ENCODE assay signal across 13 cellular contexts in genomic region chr12:1047898-1048660, GRCh38. TPM values are rescaled to one million over a fixed set of nuclear protein-coding genes. Genes with fewer than 3 reads are reported as not detected.
DNase-seq lines count a peak whose midpoint lies in the region; ATAC-seq lines count a peak whose summit lies in the region.
"Had no signal": no experiment of that assay in that cellular context is flagged by ENCODE, and none has a peak within 500 bp of the region (broad histone marks: within the 10 kb centered on the region; RNA-seq: fewer than 3 reads in every experiment).

No MANE protein-coding gene starts in this region.

- H3K27me3 Mint-ChIP-seq in stimulated activated naive B cell treated with anti-CD40 and anti-IgM and Interleukin-4, amounts not matched to agents 10 μg/mL and 1 μg/mL and 100 μg/mL, for 72 hours, result no peaks in the 10 kb centered on the region
- no peaks in the 10 kb centered on the region for H3K27me3 Mint-ChIP-seq in activated CD8-positive, alpha-beta T cell treated with anti-CD3 and anti-CD28 coated beads, Interleukin-2, amount 10 ng/mL, durations not matched to agents 7 days and 5 days (ENCODE audit: low read depth)
- H3K27me3 Mint-ChIP-seq: activated naive CD8-positive, alpha-beta T cell treated with anti-CD3 and anti-CD28 coated beads, Interleukin-2, amount 10 ng/mL, durations not matched to agents 7 days and 5 days had no signal

- intact Hi-C loops in Right ventricle myocardium inferior (cut with DNase I), result no loop called here
- intact Hi-C loops in cardiac septum (cut with DNase I), result no loop called here

- peaks cover 9 to 11% of the 10 kb centered on the region in 2 donors for H3K4me1 Mint-ChIP-seq in stimulated activated naive B cell treated with anti-CD40 and anti-IgM and Interleukin-4, amounts not matched to agents 10 μg/mL and 1 μg/mL and 100 μg/mL, for 72 hours
- peaks cover 5% of the 10 kb centered on the region for H3K4me1 Mint-ChIP-seq in activated CD8-positive, alpha-beta T cell treated with anti-CD3 and anti-CD28 coated beads, Interleukin-2, amount 10 ng/mL, durations not matched to agents 7 days and 5 days (ENCODE audit: low read depth)

- no peak overlapping the region for H3K4me3 Mint-ChIP-seq in stimulated activated naive B cell treated with anti-CD40 and anti-IgM and Interleukin-4, amounts not matched to agents 10 μg/mL and 1 μg/mL and 100 μg/mL, for 72 hours
- H3K4me3 Mint-ChIP-seq in activated CD8-positive, alpha-beta T cell treated with anti-CD3 and anti-CD28 coated beads, Interleukin-2, amount 10 ng/mL, durations not matched to agents 7 days and 5 days, result no peak overlapping the region
- H3K4me3 Mint-ChIP-seq: activated naive CD8-positive, alpha-beta T cell treated with anti-CD3 and anti-CD28 coated beads, Interleukin-2, amount 10 ng/mL, durations not matched to agents 7 days and 5 days had no signal

- H3K9me3 Mint-ChIP-seq in stimulated activated naive B cell treated with anti-CD40 and anti-IgM and Interleukin-4, amounts not matched to agents 10 μg/mL and 1 μg/mL and 100 μg/mL, for 72 hours, result peaks cover 0 to 2% of the 10 kb centered on the region in 2 donors
- no peaks in the 10 kb centered on the region for H3K9me3 Mint-ChIP-seq in activated CD8-positive, alpha-beta T cell treated with anti-CD3 and anti-CD28 coated beads, Interleukin-2, amount 10 ng/mL, durations not matched to agents 7 days and 5 days (ENCODE audit: insufficient read depth)
- H3K9me3 Mint-ChIP-seq: activated naive CD8-positive, alpha-beta T cell treated with anti-CD3 and anti-CD28 coated beads, Interleukin-2, amount 10 ng/mL, durations not matched to agents 7 days and 5 days had no signal

- no peak for DNase-seq in Right ventricle myocardium inferior (ENCODE audit: missing footprints)
- no peak for DNase-seq in cardiac septum (ENCODE audit: low spot score)
- DNase-seq in NCI-H69 (lab: John Stamatoyannopoulos, UW), result peak; percentile 85
- DNase-seq in epidermal melanocyte (ENCODE audit: insufficient read length, low spot score), result peak; percentile 17
- no peak for DNase-seq in stimulated activated naive B cell treated with anti-CD40 and anti-IgM and Interleukin-4, amounts not matched to agents 10 μg/mL and 1 μg/mL and 100 μg/mL, for 72 hours
- no peak for DNase-seq in cortex of kidney (lab: John Stamatoyannopoulos, UW)
- no peak for DNase-seq in activated CD8-positive, alpha-beta T cell treated with anti-CD3 and anti-CD28 coated beads, Interleukin-2, amount 10 ng/mL, durations not matched to agents 7 days and 5 days
- DNase-seq: activated CD4-positive, alpha-beta T cell treated with anti-CD3 and anti-CD28 coated beads for 48 hours; activated naive CD8-positive, alpha-beta T cell treated with anti-CD3 and anti-CD28 coated beads, Interleukin-2, amount 10 ng/mL, durations not matched to agents 7 days and 5 days; NCI-H1436 treated with DMSO at 0.1 percent for 48 hours; RPMI8226; stimulated activated CD4-positive, alpha-beta T cell treated with anti-CD3 and anti-CD28 coated beads, Interleukin-4, amount 100 ng/mL, for 1 hour had no signal

- ATAC-seq in Right ventricle myocardium inferior (peak; percentile 48), HG02973 (IDR thresholded peaks at IDR 0.05; ENCODE audit: unreplicated experiment) (no peak)
- peak; percentile 45 to 61 for ATAC-seq in stimulated activated naive B cell treated with anti-CD40 and anti-IgM and Interleukin-4, amounts not matched to agents 10 μg/mL and 1 μg/mL and 100 μg/mL, for 72 hours (replicated peaks)
- ATAC-seq in activated CD8-positive, alpha-beta T cell treated with anti-CD3 and anti-CD28 coated beads, Interleukin-2, amount 10 ng/mL, durations not matched to agents 7 days and 5 days, result no peak

- CTCF ChIA-PET in activated CD8-positive, alpha-beta T cell treated with anti-CD3 and anti-CD28 coated beads, Interleukin-2, amount 10 ng/mL, durations not matched to agents 7 days and 5 days (lab: Charles Lee), result no interaction called here

- H3K27ac Mint-ChIP-seq in stimulated activated naive B cell treated with anti-CD40 and anti-IgM and Interleukin-4, amounts not matched to agents 10 μg/mL and 1 μg/mL and 100 μg/mL, for 72 hours, result peak overlapping the region; percentile 70
- no peak overlapping the region for H3K27ac Mint-ChIP-seq in activated CD8-positive, alpha-beta T cell treated with anti-CD3 and anti-CD28 coated beads, Interleukin-2, amount 10 ng/mL, durations not matched to agents 7 days and 5 days
- H3K27ac Mint-ChIP-seq: activated naive CD8-positive, alpha-beta T cell treated with anti-CD3 and anti-CD28 coated beads, Interleukin-2, amount 10 ng/mL, durations not matched to agents 7 days and 5 days had no signal

- peaks cover 3 to 12% of the 10 kb centered on the region in 2 donors for H3K36me3 Mint-ChIP-seq in stimulated activated naive B cell treated with anti-CD40 and anti-IgM and Interleukin-4, amounts not matched to agents 10 μg/mL and 1 μg/mL and 100 μg/mL, for 72 hours
- H3K36me3 Mint-ChIP-seq in activated CD8-positive, alpha-beta T cell treated with anti-CD3 and anti-CD28 coated beads, Interleukin-2, amount 10 ng/mL, durations not matched to agents 7 days and 5 days (ENCODE audit: low read depth), result no peaks in the 10 kb centered on the region

- POLR2A ChIA-PET in activated CD8-positive, alpha-beta T cell treated with anti-CD3 and anti-CD28 coated beads, Interleukin-2, amount 10 ng/mL, durations not matched to agents 7 days and 5 days (lab: Charles Lee), result no interaction called here

RNA-seq across cellular contexts. Expression of gene ERC1, which starts 57.1 kb away (rescaled TPM):
- 43.1 TPM for total RNA-seq in Right ventricle myocardium inferior
- total RNA-seq in cardiac septum, result 56.9 TPM
- 10 to 100 TPM; 25.2 to 32.9 TPM for total RNA-seq in activated CD8-positive, alpha-beta T cell treated with anti-CD3 and anti-CD28 coated beads, Interleukin-2, amount 10 ng/mL, durations not matched to agents 7 days and 5 days

Comparison
In these comparisons a context has a peak if more than half of its experiments do, and no peak if none do; other contexts are left out.
1. ATAC-seq: peak in Right ventricle myocardium inferior (single experiment) and stimulated activated naive B cell treated with anti-CD40 and anti-IgM and Interleukin-4, amounts not matched to agents 10 μg/mL and 1 μg/mL and 100 μg/mL, for 72 hours (2 of 2); none in HG02973 (single experiment) and activated CD8-positive, alpha-beta T cell treated with anti-CD3 and anti-CD28 coated beads, Interleukin-2, amount 10 ng/mL, durations not matched to agents 7 days and 5 days (single experiment).
2. DNase-seq: peak in NCI-H69 (single experiment) and epidermal melanocyte (single experiment); none in Right ventricle myocardium inferior (single experiment), cardiac septum (single experiment), stimulated activated naive B cell treated with anti-CD40 and anti-IgM and Interleukin-4, amounts not matched to agents 10 μg/mL and 1 μg/mL and 100 μg/mL, for 72 hours (single experiment), cortex of kidney (single experiment) and activated CD8-positive, alpha-beta T cell treated with anti-CD3 and anti-CD28 coated beads, Interleukin-2, amount 10 ng/mL, durations not matched to agents 7 days and 5 days (single experiment).